Comparison of ENCODE assay signal across 1 cellular context in genomic region chr19:36687214-36688056, GRCh38.
TF ChIP-seq lines count a peak whose summit lies in the region.

TSS of gene ZNF567 (plus strand) at chr19:36687612. CDS start at chr19:36694868, 7,256 bp downstream.

TF ChIP-seq in HepG2, 621 proteins besides CTCF, POLR2A, EP300 and RAD21 (continued from another document and continues in another):
- no peak for TF ChIP-seq ZNF207 (IDR thresholded peaks at IDR 0.05; ENCODE audit: borderline replicate concordance)
- TF ChIP-seq XBP1 (CRISPR knock-in tag; IDR thresholded peaks at IDR 0.05): no peak
- TF ChIP-seq ZNF597 (CRISPR knock-in tag; IDR thresholded peaks at IDR 0.05): no peak
- no peak for TF ChIP-seq RARA (CRISPR knock-in tag; IDR thresholded peaks at IDR 0.05)
- peak; percentile 96 for TF ChIP-seq CREM (IDR thresholded peaks at IDR 0.05)
- TF ChIP-seq CREM (CRISPR knock-in tag; IDR thresholded peaks at IDR 0.05): no peak
- no peak for TF ChIP-seq ZFP36 (IDR thresholded peaks at IDR 0.05; ENCODE audit: borderline replicate concordance, low read depth, low read length, partially characterized antibody)
- TF ChIP-seq ZNF430 (CRISPR knock-in tag; IDR thresholded peaks at IDR 0.05): peak; percentile 95
- TF ChIP-seq FOXK1 (CRISPR knock-in tag; IDR thresholded peaks at IDR 0.05; ENCODE audit: borderline replicate concordance, low read depth): peak; percentile 67
- no peak for TF ChIP-seq ZNF484 (CRISPR knock-in tag; IDR thresholded peaks at IDR 0.05; ENCODE audit: borderline replicate concordance, low read depth)
- 0 out of 2 replicates have a peak, but pooled peaks have one; percentile 18 for TF ChIP-seq SMAD3 (CRISPR knock-in tag; IDR thresholded peaks at IDR 0.05)
- peak; percentile 98 for TF ChIP-seq HNF4A (CRISPR knock-in tag; IDR thresholded peaks at IDR 0.05)
- peak; percentile 72 for TF ChIP-seq ZNF18 (CRISPR knock-in tag; IDR thresholded peaks at IDR 0.05; ENCODE audit: insufficient replicate concordance)
- peak; percentile 70; the same call in 1 of the 2 replicates for TF ChIP-seq KDM5B (CRISPR knock-in tag; IDR thresholded peaks at IDR 0.05; ENCODE audit: borderline replicate concordance)
- 0 out of 2 replicates have a peak, but pooled peaks have one; percentile 43 for TF ChIP-seq ZBTB10 (CRISPR knock-in tag; IDR thresholded peaks at IDR 0.05; ENCODE audit: borderline replicate concordance)
- TF ChIP-seq ZNF276 (CRISPR knock-in tag; IDR thresholded peaks at IDR 0.05; ENCODE audit: low read depth): no peak
- no peak; the same call in 1 of the 2 replicates for TF ChIP-seq ZNF780A (CRISPR knock-in tag; IDR thresholded peaks at IDR 0.05)
- no peak for TF ChIP-seq ZNF878 (CRISPR knock-in tag; IDR thresholded peaks at IDR 0.05)
- no peak for TF ChIP-seq ZFP62 (CRISPR knock-in tag; IDR thresholded peaks at IDR 0.05)
- TF ChIP-seq LRRFIP1 (CRISPR knock-in tag; conservative IDR thresholded peaks at IDR 0.05): no peak
- no peak for TF ChIP-seq TSC22D2 (CRISPR knock-in tag; IDR thresholded peaks at IDR 0.05; ENCODE audit: borderline replicate concordance)
- TF ChIP-seq ZBTB49 (CRISPR knock-in tag; IDR thresholded peaks at IDR 0.05; ENCODE audit: borderline replicate concordance): no peak
- TF ChIP-seq KDM6A (CRISPR knock-in tag; IDR thresholded peaks at IDR 0.05; ENCODE audit: low read depth): no peak
- peak; percentile 46; the same call in 1 of the 2 replicates for TF ChIP-seq FOXJ3 (CRISPR knock-in tag; IDR thresholded peaks at IDR 0.05; ENCODE audit: borderline replicate concordance)
- peak; percentile 65 for TF ChIP-seq UBTF (CRISPR knock-in tag; IDR thresholded peaks at IDR 0.05)
- no peak for TF ChIP-seq ZNF446 (CRISPR knock-in tag; IDR thresholded peaks at IDR 0.05)
- TF ChIP-seq PAX8 (CRISPR knock-in tag; IDR thresholded peaks at IDR 0.05; ENCODE audit: borderline replicate concordance): no peak
- TF ChIP-seq ZNF33B (CRISPR knock-in tag; IDR thresholded peaks at IDR 0.05): peak; percentile 59; the same call in 1 of the 2 replicates
- peak; percentile 72 for TF ChIP-seq GMEB2 (CRISPR knock-in tag; IDR thresholded peaks at IDR 0.05; ENCODE audit: low read depth)
- no peak for TF ChIP-seq ZNF138 (CRISPR knock-in tag; IDR thresholded peaks at IDR 0.05; ENCODE audit: low read depth)
- peak; percentile 28; the same call in 1 of the 2 replicates for TF ChIP-seq CBFB (CRISPR knock-in tag; IDR thresholded peaks at IDR 0.05)
- TF ChIP-seq NR2F6 (IDR thresholded peaks at IDR 0.05): no peak
- TF ChIP-seq NR2F6 (CRISPR knock-in tag; IDR thresholded peaks at IDR 0.05): peak; percentile 7; the same call in 1 of the 2 replicates
- no peak for TF ChIP-seq ZSCAN30 (CRISPR knock-in tag; IDR thresholded peaks at IDR 0.05)
- peak; percentile 45 for TF ChIP-seq IKZF4 (CRISPR knock-in tag; IDR thresholded peaks at IDR 0.05; ENCODE audit: borderline replicate concordance, low read depth, not compliant biosample characterization)
- no peak for TF ChIP-seq SOX6 (IDR thresholded peaks at IDR 0.05)
- peak; percentile 50 for TF ChIP-seq SOX6 (CRISPR knock-in tag; IDR thresholded peaks at IDR 0.05)
- peak; percentile 73; the same call in 1 of the 2 replicates for TF ChIP-seq ZNF124 (CRISPR knock-in tag; IDR thresholded peaks at IDR 0.05)
- no peak; the same call in 1 of the 2 replicates for TF ChIP-seq ZNF136 (CRISPR knock-in tag; IDR thresholded peaks at IDR 0.05; ENCODE audit: low read depth)
- no peak for TF ChIP-seq REXO4 (CRISPR knock-in tag; IDR thresholded peaks at IDR 0.05; ENCODE audit: borderline replicate concordance)
- TF ChIP-seq ARNT (IDR thresholded peaks at IDR 0.05): no peak
- no peak for TF ChIP-seq NONO (IDR thresholded peaks at IDR 0.05)
- peak; percentile 66; the same call in 1 of the 2 replicates for TF ChIP-seq NONO (CRISPR knock-in tag; conservative IDR thresholded peaks at IDR 0.05)
- no peak for TF ChIP-seq ZNF235 (CRISPR knock-in tag; IDR thresholded peaks at IDR 0.05; ENCODE audit: borderline replicate concordance)
- no peak for TF ChIP-seq TRIM24 (CRISPR knock-in tag; IDR thresholded peaks at IDR 0.05)
- no peak for TF ChIP-seq ZNF816 (CRISPR knock-in tag; IDR thresholded peaks at IDR 0.05; ENCODE audit: borderline replicate concordance)
- TF ChIP-seq MYC (CRISPR knock-in tag; IDR thresholded peaks at IDR 0.05; ENCODE audit: borderline replicate concordance): peak; percentile 70; the same call in 1 of the 2 replicates
- TF ChIP-seq SMARCC2 (IDR thresholded peaks at IDR 0.05): no peak
- no peak; the same call in 1 of the 2 replicates for TF ChIP-seq SIX1 (CRISPR knock-in tag; IDR thresholded peaks at IDR 0.05; ENCODE audit: borderline replicate concordance)
- 0 out of 2 replicates have a peak, but pooled peaks have one; percentile 65 for TF ChIP-seq KLF13 (CRISPR knock-in tag; IDR thresholded peaks at IDR 0.05)
- peak; percentile 37; the same call in 1 of the 2 replicates for TF ChIP-seq ETV5 (CRISPR knock-in tag; IDR thresholded peaks at IDR 0.05; ENCODE audit: borderline replicate concordance)
- TF ChIP-seq AKAP8 (CRISPR knock-in tag; IDR thresholded peaks at IDR 0.05): no peak
- no peak for TF ChIP-seq CHCHD3 (CRISPR knock-in tag; IDR thresholded peaks at IDR 0.05)
- no peak for TF ChIP-seq ZFP41 (CRISPR knock-in tag; IDR thresholded peaks at IDR 0.05; ENCODE audit: borderline replicate concordance)
- TF ChIP-seq ZNF180 (CRISPR knock-in tag; IDR thresholded peaks at IDR 0.05; ENCODE audit: borderline replicate concordance, low read depth): no peak
- TF ChIP-seq NKX3-1 (CRISPR knock-in tag; IDR thresholded peaks at IDR 0.05): peak; percentile 64; the same call in 1 of the 2 replicates
- no peak for TF ChIP-seq MAFK (conservative IDR thresholded peaks at IDR 0.05 in 1 of 2, IDR thresholded peaks at IDR 0.05 in 1 of 2; ENCODE audit: low read length in 2 of 2)
